In the genomic region with DNA sequence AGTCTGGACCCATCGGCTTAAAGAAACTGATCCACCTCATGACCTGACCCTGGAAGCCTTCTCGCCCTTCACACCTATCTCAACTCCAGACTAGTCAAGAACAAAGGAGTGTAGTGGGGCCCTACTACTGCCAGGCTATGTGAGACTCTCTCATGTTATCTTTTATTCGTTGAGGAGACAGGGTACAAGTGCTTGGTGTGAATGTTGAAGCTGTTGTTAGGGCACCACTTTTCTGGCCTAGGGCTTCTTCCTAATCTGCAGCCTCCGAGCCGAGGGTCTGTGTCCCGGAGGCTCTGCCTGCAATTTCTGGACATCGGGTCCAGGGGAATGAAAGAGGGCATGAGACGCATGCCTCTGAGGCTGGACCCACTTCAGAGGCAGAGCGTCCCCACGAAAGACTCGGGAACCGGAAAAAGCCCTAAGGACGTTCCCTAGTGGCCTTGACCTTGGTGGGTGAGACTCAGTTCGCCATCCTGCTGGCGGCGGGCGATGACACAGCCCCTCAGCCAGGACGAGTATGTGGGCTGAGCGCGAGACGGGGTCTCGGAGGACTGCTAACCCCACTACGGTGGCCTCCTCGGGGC, we compare ENCODE assay signal across 1 cellular context.
A peak's percentile ranks its signal among the peaks of the same experiment; 100 is the strongest.
TF ChIP-seq lines count a peak whose summit lies in the region.

No MANE protein-coding gene starts in this region.

TF ChIP-seq in HepG2, 621 proteins besides CTCF, POLR2A, EP300 and RAD21 (continued from another document):
- TF ChIP-seq, protein P1, sequence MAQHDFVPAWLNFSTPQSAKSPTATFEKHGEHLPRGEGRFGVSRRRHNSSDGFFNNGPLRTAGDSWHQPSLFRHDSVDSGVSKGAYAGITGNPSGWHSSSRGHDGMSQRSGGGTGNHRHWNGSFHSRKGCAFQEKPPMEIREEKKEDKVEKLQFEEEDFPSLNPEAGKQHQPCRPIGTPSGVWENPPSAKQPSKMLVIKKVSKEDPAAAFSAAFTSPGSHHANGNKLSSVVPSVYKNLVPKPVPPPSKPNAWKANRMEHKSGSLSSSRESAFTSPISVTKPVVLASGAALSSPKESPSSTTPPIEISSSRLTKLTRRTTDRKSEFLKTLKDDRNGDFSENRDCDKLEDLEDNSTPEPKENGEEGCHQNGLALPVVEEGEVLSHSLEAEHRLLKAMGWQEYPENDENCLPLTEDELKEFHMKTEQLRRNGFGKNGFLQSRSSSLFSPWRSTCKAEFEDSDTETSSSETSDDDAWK (CRISPR knock-in tag; IDR thresholded peaks at IDR 0.05), result no peak
- TF ChIP-seq, protein P2, sequence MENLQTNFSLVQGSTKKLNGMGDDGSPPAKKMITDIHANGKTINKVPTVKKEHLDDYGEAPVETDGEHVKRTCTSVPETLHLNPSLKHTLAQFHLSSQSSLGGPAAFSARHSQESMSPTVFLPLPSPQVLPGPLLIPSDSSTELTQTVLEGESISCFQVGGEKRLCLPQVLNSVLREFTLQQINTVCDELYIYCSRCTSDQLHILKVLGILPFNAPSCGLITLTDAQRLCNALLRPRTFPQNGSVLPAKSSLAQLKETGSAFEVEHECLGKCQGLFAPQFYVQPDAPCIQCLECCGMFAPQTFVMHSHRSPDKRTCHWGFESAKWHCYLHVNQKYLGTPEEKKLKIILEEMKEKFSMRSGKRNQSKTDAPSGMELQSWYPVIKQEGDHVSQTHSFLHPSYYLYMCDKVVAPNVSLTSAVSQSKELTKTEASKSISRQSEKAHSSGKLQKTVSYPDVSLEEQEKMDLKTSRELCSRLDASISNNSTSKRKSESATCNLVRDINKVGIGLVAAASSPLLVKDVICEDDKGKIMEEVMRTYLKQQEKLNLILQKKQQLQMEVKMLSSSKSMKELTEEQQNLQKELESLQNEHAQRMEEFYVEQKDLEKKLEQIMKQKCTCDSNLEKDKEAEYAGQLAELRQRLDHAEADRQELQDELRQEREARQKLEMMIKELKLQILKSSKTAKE (CRISPR knock-in tag; IDR thresholded peaks at IDR 0.05; ENCODE audit: borderline replicate concordance), result 0 out of 2 replicates have a peak, but pooled peaks have one; percentile 22
- TF ChIP-seq ZBTB42 (CRISPR knock-in tag; IDR thresholded peaks at IDR 0.05) (no peak), GABPB1 (CRISPR knock-in tag; IDR thresholded peaks at IDR 0.05) (no peak), ZNF660 (CRISPR knock-in tag; IDR thresholded peaks at IDR 0.05; ENCODE audit: borderline replicate concordance, low read depth) (no peak), ZNF136 (CRISPR knock-in tag; IDR thresholded peaks at IDR 0.05; ENCODE audit: low read depth) (0 out of 2 replicates have a peak, but pooled peaks have one; percentile 13), FOXK2 (IDR thresholded peaks at IDR 0.05) (no peak), ZNF766 (CRISPR knock-in tag; IDR thresholded peaks at IDR 0.05; ENCODE audit: borderline replicate concordance) (no peak), NR2F6 (IDR thresholded peaks at IDR 0.05) (no peak), NR2F6 (CRISPR knock-in tag; IDR thresholded peaks at IDR 0.05) (0 out of 2 replicates have a peak, but pooled peaks have one; percentile 16), RXRA (CRISPR knock-in tag; IDR thresholded peaks at IDR 0.05) (peak; percentile 22; the same call in 1 of the 2 replicates), ZNF674 (CRISPR knock-in tag; IDR thresholded peaks at IDR 0.05; ENCODE audit: low read depth) (no peak), HOXA5 (CRISPR knock-in tag; IDR thresholded peaks at IDR 0.05) (no peak), ZNF746 (CRISPR knock-in tag; IDR thresholded peaks at IDR 0.05) (no peak), GABPA (IDR thresholded peaks at IDR 0.05; ENCODE audit: low read depth, low read length) (no peak), GABPA (CRISPR knock-in tag; IDR thresholded peaks at IDR 0.05; ENCODE audit: low read depth) (peak; percentile 31; the same call in 1 of the 2 replicates), ZNF260 (CRISPR knock-in tag; IDR thresholded peaks at IDR 0.05; ENCODE audit: borderline replicate concordance, low read depth) (no peak), HMG20A (CRISPR knock-in tag; IDR thresholded peaks at IDR 0.05; ENCODE audit: borderline replicate concordance) (no peak), SP2 (CRISPR knock-in tag; IDR thresholded peaks at IDR 0.05) (no peak), HMGA1 (CRISPR knock-in tag; conservative IDR thresholded peaks at IDR 0.05) (no peak), SOX5 (CRISPR knock-in tag; IDR thresholded peaks at IDR 0.05; ENCODE audit: borderline replicate concordance) (no peak), ZNF44 (CRISPR knock-in tag; IDR thresholded peaks at IDR 0.05) (0 out of 2 replicates have a peak, but pooled peaks have one; percentile 86), NFIC (IDR thresholded peaks at IDR 0.05; ENCODE audit: low read length) (no peak), IRF2 (CRISPR knock-in tag; IDR thresholded peaks at IDR 0.05) (no peak), ZFYVE20 (CRISPR knock-in tag; IDR thresholded peaks at IDR 0.05; ENCODE audit: borderline replicate concordance, low read depth) (0 out of 2 replicates have a peak, but pooled peaks have one; percentile 37), ZNF816 (CRISPR knock-in tag; IDR thresholded peaks at IDR 0.05; ENCODE audit: borderline replicate concordance) (0 out of 2 replicates have a peak, but pooled peaks have one; percentile 4), PCBP1 (IDR thresholded peaks at IDR 0.05; ENCODE audit: borderline replicate concordance, low read depth, low read length) (no peak), SRSF4 (IDR thresholded peaks at IDR 0.05; ENCODE audit: low read depth, low read length, poor library complexity, severe bottlenecking) (no peak), MEF2D (CRISPR knock-in tag; IDR thresholded peaks at IDR 0.05) (0 out of 2 replicates have a peak, but pooled peaks have one; percentile 45), ZNF274 (CRISPR knock-in tag; IDR thresholded peaks at IDR 0.05) (peak; percentile 6; the same call in 1 of the 2 replicates), ZNF781 (CRISPR knock-in tag; IDR thresholded peaks at IDR 0.05; ENCODE audit: borderline replicate concordance, not compliant biosample characterization) (no peak)
- TF ChIP-seq, protein P3, sequence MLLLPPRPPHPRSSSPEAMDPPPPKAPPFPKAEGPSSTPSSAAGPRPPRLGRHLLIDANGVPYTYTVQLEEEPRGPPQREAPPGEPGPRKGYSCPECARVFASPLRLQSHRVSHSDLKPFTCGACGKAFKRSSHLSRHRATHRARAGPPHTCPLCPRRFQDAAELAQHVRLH (CRISPR knock-in tag; IDR thresholded peaks at IDR 0.05; ENCODE audit: borderline replicate concordance, low read depth), result no peak
- TF ChIP-seq, protein P4, sequence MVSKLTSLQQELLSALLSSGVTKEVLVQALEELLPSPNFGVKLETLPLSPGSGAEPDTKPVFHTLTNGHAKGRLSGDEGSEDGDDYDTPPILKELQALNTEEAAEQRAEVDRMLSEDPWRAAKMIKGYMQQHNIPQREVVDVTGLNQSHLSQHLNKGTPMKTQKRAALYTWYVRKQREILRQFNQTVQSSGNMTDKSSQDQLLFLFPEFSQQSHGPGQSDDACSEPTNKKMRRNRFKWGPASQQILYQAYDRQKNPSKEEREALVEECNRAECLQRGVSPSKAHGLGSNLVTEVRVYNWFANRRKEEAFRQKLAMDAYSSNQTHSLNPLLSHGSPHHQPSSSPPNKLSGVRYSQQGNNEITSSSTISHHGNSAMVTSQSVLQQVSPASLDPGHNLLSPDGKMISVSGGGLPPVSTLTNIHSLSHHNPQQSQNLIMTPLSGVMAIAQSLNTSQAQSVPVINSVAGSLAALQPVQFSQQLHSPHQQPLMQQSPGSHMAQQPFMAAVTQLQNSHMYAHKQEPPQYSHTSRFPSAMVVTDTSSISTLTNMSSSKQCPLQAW (CRISPR knock-in tag; IDR thresholded peaks at IDR 0.05), result 0 out of 2 replicates have a peak, but pooled peaks have one; percentile 42
- TF ChIP-seq, protein P5, sequence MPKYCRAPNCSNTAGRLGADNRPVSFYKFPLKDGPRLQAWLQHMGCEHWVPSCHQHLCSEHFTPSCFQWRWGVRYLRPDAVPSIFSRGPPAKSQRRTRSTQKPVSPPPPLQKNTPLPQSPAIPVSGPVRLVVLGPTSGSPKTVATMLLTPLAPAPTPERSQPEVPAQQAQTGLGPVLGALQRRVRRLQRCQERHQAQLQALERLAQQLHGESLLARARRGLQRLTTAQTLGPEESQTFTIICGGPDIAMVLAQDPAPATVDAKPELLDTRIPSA (CRISPR knock-in tag; IDR thresholded peaks at IDR 0.05; ENCODE audit: borderline replicate concordance), result 0 out of 2 replicates have a peak, but pooled peaks have one; percentile 25
- TF ChIP-seq, protein P6, sequence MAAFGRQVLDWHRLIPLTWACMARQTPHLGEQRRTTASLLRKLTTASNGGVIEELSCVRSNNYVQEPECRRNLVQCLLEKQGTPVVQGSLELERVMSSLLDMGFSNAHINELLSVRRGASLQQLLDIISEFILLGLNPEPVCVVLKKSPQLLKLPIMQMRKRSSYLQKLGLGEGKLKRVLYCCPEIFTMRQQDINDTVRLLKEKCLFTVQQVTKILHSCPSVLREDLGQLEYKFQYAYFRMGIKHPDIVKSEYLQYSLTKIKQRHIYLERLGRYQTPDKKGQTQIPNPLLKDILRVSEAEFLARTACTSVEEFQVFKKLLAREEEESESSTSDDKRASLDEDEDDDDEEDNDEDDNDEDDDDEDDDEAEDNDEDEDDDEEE (CRISPR knock-in tag; IDR thresholded peaks at IDR 0.05), result no peak
- TF ChIP-seq, protein P7, sequence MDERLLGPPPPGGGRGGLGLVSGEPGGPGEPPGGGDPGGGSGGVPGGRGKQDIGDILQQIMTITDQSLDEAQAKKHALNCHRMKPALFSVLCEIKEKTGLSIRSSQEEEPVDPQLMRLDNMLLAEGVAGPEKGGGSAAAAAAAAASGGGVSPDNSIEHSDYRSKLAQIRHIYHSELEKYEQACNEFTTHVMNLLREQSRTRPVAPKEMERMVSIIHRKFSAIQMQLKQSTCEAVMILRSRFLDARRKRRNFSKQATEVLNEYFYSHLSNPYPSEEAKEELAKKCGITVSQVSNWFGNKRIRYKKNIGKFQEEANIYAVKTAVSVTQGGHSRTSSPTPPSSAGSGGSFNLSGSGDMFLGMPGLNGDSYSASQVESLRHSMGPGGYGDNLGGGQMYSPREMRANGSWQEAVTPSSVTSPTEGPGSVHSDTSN (CRISPR knock-in tag; IDR thresholded peaks at IDR 0.05), result no peak
